1 cellular context compared by ENCODE assay signal in the genomic region with DNA sequence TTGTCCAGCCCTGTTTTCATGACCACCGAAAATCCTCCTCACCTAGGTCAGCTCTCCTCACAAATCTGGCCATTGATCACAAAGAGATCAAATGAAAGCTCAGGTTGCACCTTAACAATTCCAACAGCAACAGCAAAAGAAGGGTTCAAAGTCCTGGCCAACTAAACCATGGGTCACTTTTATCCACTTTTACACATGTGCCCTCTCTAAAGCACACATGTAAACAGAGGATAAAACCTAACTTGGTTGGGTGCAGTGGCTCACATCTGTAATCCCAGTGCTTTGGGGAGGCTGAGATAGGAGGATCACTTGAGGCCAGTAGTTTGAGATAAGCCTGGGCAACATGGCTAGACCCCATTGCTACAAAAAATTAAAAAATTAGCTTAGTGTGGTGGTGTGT.
A peak's percentile ranks its signal among the peaks of the same experiment; 100 is the strongest.
TF ChIP-seq lines count a peak whose summit lies in the region.

No MANE protein-coding gene starts in this region.

TF ChIP-seq in HepG2, 621 proteins besides CTCF, POLR2A, EP300 and RAD21 (continued from another document and continues in another):
- TF ChIP-seq, protein P1, sequence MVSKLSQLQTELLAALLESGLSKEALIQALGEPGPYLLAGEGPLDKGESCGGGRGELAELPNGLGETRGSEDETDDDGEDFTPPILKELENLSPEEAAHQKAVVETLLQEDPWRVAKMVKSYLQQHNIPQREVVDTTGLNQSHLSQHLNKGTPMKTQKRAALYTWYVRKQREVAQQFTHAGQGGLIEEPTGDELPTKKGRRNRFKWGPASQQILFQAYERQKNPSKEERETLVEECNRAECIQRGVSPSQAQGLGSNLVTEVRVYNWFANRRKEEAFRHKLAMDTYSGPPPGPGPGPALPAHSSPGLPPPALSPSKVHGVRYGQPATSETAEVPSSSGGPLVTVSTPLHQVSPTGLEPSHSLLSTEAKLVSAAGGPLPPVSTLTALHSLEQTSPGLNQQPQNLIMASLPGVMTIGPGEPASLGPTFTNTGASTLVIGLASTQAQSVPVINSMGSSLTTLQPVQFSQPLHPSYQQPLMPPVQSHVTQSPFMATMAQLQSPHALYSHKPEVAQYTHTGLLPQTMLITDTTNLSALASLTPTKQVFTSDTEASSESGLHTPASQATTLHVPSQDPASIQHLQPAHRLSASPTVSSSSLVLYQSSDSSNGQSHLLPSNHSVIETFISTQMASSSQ (IDR thresholded peaks at IDR 0.05; ENCODE audit: low read depth) = no peak
- TF ChIP-seq, protein P1 (CRISPR knock-in tag; IDR thresholded peaks at IDR 0.05; ENCODE audit: borderline replicate concordance) = no peak
- TF ChIP-seq, protein P2, sequence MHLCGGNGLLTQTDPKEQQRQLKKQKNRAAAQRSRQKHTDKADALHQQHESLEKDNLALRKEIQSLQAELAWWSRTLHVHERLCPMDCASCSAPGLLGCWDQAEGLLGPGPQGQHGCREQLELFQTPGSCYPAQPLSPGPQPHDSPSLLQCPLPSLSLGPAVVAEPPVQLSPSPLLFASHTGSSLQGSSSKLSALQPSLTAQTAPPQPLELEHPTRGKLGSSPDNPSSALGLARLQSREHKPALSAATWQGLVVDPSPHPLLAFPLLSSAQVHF (CRISPR knock-in tag; IDR thresholded peaks at IDR 0.05) = no peak
- TF ChIP-seq SIX4 (CRISPR knock-in tag; IDR thresholded peaks at IDR 0.05) (peak; percentile 75; the same call in 1 of the 2 replicates), ZNF335 (CRISPR knock-in tag; IDR thresholded peaks at IDR 0.05) (no peak), THAP11 (CRISPR knock-in tag; IDR thresholded peaks at IDR 0.05) (0 out of 2 replicates have a peak, but pooled peaks have one; percentile 39), ZNF775 (CRISPR knock-in tag; IDR thresholded peaks at IDR 0.05; ENCODE audit: borderline replicate concordance) (no peak), DR1 (CRISPR knock-in tag; IDR thresholded peaks at IDR 0.05) (no peak), ELF3 (CRISPR knock-in tag; IDR thresholded peaks at IDR 0.05) (peak; percentile 74; the same call in 1 of the 2 replicates), ZKSCAN5 (CRISPR knock-in tag; IDR thresholded peaks at IDR 0.05) (no peak), SIX1 (CRISPR knock-in tag; IDR thresholded peaks at IDR 0.05; ENCODE audit: borderline replicate concordance) (peak; percentile 64; the same call in 1 of the 2 replicates), SOX6 (IDR thresholded peaks at IDR 0.05) (no peak), SOX6 (CRISPR knock-in tag; IDR thresholded peaks at IDR 0.05) (peak; percentile 67), ZNF180 (CRISPR knock-in tag; IDR thresholded peaks at IDR 0.05; ENCODE audit: borderline replicate concordance, low read depth) (no peak), ZNF546 (CRISPR knock-in tag; conservative IDR thresholded peaks at IDR 0.05) (no peak), ZNF777 (CRISPR knock-in tag; IDR thresholded peaks at IDR 0.05) (no peak), ZNF34 (CRISPR knock-in tag; IDR thresholded peaks at IDR 0.05; ENCODE audit: borderline replicate concordance) (no peak), SRF (IDR thresholded peaks at IDR 0.05; ENCODE audit: low read depth, low read length) (no peak), ZNF20 (CRISPR knock-in tag; IDR thresholded peaks at IDR 0.05) (no peak), TBX2 (CRISPR knock-in tag; IDR thresholded peaks at IDR 0.05; ENCODE audit: borderline replicate concordance) (peak; percentile 50; the same call in 1 of the 2 replicates), ZNF121 (CRISPR knock-in tag; IDR thresholded peaks at IDR 0.05) (peak; percentile 97), PHF8 (CRISPR knock-in tag; IDR thresholded peaks at IDR 0.05) (no peak), ZNF235 (CRISPR knock-in tag; IDR thresholded peaks at IDR 0.05; ENCODE audit: borderline replicate concordance) (no peak), SUZ12 (IDR thresholded peaks at IDR 0.05; ENCODE audit: low read depth, low read length) (no peak), ISL2 (CRISPR knock-in tag; IDR thresholded peaks at IDR 0.05) (no peak), ZMYM3 (CRISPR knock-in tag; IDR thresholded peaks at IDR 0.05) (peak; percentile 91; the same call in 1 of the 2 replicates), SATB2 (CRISPR knock-in tag; IDR thresholded peaks at IDR 0.05) (no peak), KLF15 (CRISPR knock-in tag; IDR thresholded peaks at IDR 0.05; ENCODE audit: borderline replicate concordance) (no peak), ELF4 (CRISPR knock-in tag; IDR thresholded peaks at IDR 0.05; ENCODE audit: borderline replicate concordance) (no peak), PITX1 (CRISPR knock-in tag; IDR thresholded peaks at IDR 0.05) (peak; percentile 40; the same call in 1 of the 2 replicates)
- TF ChIP-seq, protein P3, sequence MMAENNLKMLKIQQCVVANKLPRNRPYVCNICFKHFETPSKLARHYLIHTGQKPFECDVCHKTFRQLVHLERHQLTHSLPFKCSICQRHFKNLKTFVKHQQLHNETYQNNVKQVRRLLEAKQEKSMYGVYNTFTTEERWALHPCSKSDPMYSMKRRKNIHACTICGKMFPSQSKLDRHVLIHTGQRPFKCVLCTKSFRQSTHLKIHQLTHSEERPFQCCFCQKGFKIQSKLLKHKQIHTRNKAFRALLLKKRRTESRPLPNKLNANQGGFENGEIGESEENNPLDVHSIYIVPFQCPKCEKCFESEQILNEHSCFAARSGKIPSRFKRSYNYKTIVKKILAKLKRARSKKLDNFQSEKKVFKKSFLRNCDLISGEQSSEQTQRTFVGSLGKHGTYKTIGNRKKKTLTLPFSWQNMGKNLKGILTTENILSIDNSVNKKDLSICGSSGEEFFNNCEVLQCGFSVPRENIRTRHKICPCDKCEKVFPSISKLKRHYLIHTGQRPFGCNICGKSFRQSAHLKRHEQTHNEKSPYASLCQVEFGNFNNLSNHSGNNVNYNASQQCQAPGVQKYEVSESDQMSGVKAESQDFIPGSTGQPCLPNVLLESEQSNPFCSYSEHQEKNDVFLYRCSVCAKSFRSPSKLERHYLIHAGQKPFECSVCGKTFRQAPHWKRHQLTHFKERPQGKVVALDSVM (CRISPR knock-in tag; IDR thresholded peaks at IDR 0.05) = peak; percentile 99
- TF ChIP-seq, protein P4, sequence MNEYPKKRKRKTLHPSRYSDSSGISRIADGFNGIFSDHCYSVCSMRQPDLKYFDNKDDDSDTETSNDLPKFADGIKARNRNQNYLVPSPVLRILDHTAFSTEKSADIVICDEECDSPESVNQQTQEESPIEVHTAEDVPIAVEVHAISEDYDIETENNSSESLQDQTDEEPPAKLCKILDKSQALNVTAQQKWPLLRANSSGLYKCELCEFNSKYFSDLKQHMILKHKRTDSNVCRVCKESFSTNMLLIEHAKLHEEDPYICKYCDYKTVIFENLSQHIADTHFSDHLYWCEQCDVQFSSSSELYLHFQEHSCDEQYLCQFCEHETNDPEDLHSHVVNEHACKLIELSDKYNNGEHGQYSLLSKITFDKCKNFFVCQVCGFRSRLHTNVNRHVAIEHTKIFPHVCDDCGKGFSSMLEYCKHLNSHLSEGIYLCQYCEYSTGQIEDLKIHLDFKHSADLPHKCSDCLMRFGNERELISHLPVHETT (CRISPR knock-in tag; conservative IDR thresholded peaks at IDR 0.05) = no peak
- TF ChIP-seq, protein P5, sequence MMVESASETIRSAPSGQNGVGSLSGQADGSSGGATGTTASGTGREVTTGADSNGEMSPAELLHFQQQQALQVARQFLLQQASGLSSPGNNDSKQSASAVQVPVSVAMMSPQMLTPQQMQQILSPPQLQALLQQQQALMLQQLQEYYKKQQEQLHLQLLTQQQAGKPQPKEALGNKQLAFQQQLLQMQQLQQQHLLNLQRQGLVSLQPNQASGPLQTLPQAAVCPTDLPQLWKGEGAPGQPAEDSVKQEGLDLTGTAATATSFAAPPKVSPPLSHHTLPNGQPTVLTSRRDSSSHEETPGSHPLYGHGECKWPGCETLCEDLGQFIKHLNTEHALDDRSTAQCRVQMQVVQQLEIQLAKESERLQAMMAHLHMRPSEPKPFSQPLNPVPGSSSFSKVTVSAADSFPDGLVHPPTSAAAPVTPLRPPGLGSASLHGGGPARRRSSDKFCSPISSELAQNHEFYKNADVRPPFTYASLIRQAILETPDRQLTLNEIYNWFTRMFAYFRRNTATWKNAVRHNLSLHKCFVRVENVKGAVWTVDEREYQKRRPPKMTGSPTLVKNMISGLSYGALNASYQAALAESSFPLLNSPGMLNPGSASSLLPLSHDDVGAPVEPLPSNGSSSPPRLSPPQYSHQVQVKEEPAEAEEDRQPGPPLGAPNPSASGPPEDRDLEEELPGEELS (CRISPR knock-in tag; IDR thresholded peaks at IDR 0.05) = no peak
- TF ChIP-seq, protein P6, sequence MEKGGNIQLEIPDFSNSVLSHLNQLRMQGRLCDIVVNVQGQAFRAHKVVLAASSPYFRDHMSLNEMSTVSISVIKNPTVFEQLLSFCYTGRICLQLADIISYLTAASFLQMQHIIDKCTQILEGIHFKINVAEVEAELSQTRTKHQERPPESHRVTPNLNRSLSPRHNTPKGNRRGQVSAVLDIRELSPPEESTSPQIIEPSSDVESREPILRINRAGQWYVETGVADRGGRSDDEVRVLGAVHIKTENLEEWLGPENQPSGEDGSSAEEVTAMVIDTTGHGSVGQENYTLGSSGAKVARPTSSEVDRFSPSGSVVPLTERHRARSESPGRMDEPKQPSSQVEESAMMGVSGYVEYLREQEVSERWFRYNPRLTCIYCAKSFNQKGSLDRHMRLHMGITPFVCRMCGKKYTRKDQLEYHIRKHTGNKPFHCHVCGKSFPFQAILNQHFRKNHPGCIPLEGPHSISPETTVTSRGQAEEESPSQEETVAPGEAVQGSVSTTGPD (CRISPR knock-in tag; IDR thresholded peaks at IDR 0.05) = no peak
- TF ChIP-seq, protein P7, sequence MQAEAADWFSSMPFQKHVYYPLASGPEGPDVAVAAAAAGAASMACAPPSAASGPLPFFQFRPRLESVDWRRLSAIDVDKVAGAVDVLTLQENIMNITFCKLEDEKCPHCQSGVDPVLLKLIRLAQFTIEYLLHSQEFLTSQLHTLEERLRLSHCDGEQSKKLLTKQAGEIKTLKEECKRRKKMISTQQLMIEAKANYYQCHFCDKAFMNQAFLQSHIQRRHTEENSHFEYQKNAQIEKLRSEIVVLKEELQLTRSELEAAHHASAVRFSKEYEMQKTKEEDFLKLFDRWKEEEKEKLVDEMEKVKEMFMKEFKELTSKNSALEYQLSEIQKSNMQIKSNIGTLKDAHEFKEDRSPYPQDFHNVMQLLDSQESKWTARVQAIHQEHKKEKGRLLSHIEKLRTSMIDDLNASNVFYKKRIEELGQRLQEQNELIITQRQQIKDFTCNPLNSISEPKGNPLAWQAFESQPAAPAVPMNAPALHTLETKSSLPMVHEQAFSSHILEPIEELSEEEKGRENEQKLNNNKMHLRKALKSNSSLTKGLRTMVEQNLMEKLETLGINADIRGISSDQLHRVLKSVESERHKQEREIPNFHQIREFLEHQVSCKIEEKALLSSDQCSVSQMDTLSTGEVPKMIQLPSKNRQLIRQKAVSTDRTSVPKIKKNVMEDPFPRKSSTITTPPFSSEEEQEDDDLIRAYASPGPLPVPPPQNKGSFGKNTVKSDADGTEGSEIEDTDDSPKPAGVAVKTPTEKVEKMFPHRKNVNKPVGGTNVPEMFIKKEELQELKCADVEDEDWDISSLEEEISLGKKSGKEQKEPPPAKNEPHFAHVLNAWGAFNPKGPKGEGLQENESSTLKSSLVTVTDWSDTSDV (CRISPR knock-in tag; IDR thresholded peaks at IDR 0.05) = no peak
- TF ChIP-seq, protein P8, sequence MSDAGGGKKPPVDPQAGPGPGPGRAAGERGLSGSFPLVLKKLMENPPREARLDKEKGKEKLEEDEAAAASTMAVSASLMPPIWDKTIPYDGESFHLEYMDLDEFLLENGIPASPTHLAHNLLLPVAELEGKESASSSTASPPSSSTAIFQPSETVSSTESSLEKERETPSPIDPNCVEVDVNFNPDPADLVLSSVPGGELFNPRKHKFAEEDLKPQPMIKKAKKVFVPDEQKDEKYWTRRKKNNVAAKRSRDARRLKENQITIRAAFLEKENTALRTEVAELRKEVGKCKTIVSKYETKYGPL (CRISPR knock-in tag; IDR thresholded peaks at IDR 0.05) = no peak
- TF ChIP-seq, protein P9, sequence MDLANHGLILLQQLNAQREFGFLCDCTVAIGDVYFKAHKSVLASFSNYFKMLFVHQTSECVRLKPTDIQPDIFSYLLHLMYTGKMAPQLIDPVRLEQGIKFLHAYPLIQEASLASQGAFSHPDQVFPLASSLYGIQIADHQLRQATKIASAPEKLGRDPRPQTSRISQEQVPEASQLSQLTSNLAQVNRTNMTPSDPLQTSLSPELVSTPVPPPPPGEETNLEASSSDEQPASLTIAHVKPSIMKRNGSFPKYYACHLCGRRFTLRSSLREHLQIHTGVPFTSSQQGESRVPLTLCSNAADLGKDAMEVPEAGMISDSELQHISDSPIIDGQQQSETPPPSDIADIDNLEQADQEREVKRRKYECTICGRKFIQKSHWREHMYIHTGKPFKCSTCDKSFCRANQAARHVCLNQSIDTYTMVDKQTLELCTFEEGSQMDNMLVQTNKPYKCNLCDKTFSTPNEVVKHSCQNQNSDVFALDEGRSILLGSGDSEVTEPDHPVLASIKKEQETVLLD (CRISPR knock-in tag; IDR thresholded peaks at IDR 0.05; ENCODE audit: low read depth) = no peak
- TF ChIP-seq, protein P10, sequence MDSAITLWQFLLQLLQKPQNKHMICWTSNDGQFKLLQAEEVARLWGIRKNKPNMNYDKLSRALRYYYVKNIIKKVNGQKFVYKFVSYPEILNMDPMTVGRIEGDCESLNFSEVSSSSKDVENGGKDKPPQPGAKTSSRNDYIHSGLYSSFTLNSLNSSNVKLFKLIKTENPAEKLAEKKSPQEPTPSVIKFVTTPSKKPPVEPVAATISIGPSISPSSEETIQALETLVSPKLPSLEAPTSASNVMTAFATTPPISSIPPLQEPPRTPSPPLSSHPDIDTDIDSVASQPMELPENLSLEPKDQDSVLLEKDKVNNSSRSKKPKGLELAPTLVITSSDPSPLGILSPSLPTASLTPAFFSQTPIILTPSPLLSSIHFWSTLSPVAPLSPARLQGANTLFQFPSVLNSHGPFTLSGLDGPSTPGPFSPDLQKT (CRISPR knock-in tag; IDR thresholded peaks at IDR 0.05; ENCODE audit: borderline replicate concordance) = no peak
